13 cellular contexts compared by ENCODE assay signal in the genomic region with DNA sequence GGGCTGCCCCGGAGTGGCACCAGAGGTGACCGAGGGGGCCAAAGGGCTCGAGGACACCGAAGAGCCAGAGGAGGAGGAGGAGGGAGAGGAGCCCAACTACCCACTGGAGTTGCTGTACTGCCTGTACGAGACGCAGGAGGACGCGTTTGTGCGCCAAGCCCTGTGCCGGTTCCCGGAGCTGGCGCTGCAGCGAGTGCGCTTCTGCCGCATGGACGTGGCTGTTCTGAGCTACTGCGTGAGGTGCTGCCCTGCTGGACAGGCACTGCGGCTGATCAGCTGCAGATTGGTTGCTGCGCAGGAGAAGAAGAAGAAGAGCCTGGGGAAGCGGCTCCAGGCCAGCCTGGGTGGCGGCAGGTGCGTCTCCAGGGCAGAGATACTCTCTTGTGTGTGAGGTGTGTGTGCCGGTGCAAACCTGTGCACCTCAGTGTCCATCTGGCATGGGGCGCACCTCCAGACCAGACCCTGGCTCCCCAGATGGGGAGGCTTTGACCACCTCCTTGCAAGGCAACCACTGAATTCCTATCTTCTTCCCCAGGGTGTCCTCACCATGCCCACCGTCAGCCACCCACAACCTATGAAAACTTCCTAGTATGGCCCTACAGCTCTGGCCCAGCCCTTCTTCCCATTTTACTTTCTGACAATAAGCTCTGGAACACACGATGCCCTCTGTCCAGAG. TPM values are rescaled to one million over a fixed set of nuclear protein-coding genes. Genes with fewer than 3 reads are reported as not detected.
DNase-seq lines count a peak whose midpoint lies in the region; ATAC-seq and TF ChIP-seq lines count a peak whose summit lies in the region.
"Had no signal": no experiment of that assay in that cellular context is flagged by ENCODE, and none has a peak within 500 bp of the region (broad histone marks: within the 10 kb centered on the region; RNA-seq: fewer than 3 reads in every experiment).

No MANE protein-coding gene starts in this region.

- intact Hi-C loops in Caco-2 (cut with micrococcal nuclease; ENCODE audit: unreplicated experiment): no loop called here

- H3K4me2 ChIP-seq in BLaER1 treated with 17β-estradiol and CSF1 and Interleukin-3, amounts not matched to agents 10 nM and 100 nM: peak overlapping the region; percentile 46 to 84 (median 64)

- peaks cover 26% of the 10 kb centered on the region for H3K27me3 Mint-ChIP-seq in Caco-2 (ENCODE audit: insufficient read depth, unreplicated experiment)

- H3K36me3 Mint-ChIP-seq in Caco-2 (ENCODE audit: insufficient read depth, unreplicated experiment): peaks cover 5% of the 10 kb centered on the region

- H3K36me3 ChIP-seq in BLaER1 treated with 17β-estradiol and CSF1 and Interleukin-3, amounts not matched to agents 10 nM and 100 nM: no peaks in the 10 kb centered on the region
- no peaks in the 10 kb centered on the region for H3K36me3 ChIP-seq in Caco-2 (ENCODE audit: control insufficient read depth, insufficient read depth, low read length)
- H3K36me3 ChIP-seq in neutrophil: peaks cover 53% of the 10 kb centered on the region
- H3K36me3 ChIP-seq: heart left ventricle, thoracic aorta had no signal

- H3K9me3 ChIP-seq in BLaER1 treated with 17β-estradiol and CSF1 and Interleukin-3, amounts not matched to agents 10 nM and 100 nM (replicated peaks in 1 of 11): peaks cover 0 to 23% (median 10%) of the 10 kb centered on the region in 11 experiments; a peak in 15 of 22 replicates
- H3K9me3 ChIP-seq in Caco-2 (no peaks in the 10 kb centered on the region), neutrophil (no peaks in the 10 kb centered on the region)
- H3K9me3 ChIP-seq: heart left ventricle, psoas muscle, thoracic aorta had no signal

- no peak for ATAC-seq in GM21723 (IDR thresholded peaks at IDR 0.05; ENCODE audit: unreplicated experiment)
- no peak for ATAC-seq in HG03039 (IDR thresholded peaks at IDR 0.05; ENCODE audit: unreplicated experiment)
- ATAC-seq: heart left ventricle, psoas muscle had no signal

- no peak overlapping the region for H3K27ac ChIP-seq in BLaER1 treated with 17β-estradiol and CSF1 and Interleukin-3, amounts not matched to agents 10 nM and 100 nM
- H3K27ac ChIP-seq in coronary artery: no peak overlapping the region
- peak overlapping the region; percentile 86 for H3K27ac ChIP-seq in neutrophil
- H3K27ac ChIP-seq: heart left ventricle, psoas muscle, thoracic aorta had no signal

- POLR2A ChIA-PET in Caco-2 (lab: Charles Lee): interaction anchor here (1.3 kb wide), 1 partner anchor 75 kb away, joined by 8 read pairs; a partner anchor contains a TSS
- POLR2A ChIA-PET in GM10248 (lab: Yijun Ruan, JAX): no interaction called here

- H3K9ac ChIP-seq in BLaER1 treated with 17β-estradiol and CSF1 and Interleukin-3, amounts not matched to agents 10 nM and 100 nM: no peak overlapping the region; a peak in 1 of 22 replicates

- DNase-seq in Caco-2: peak in 1 of 2 experiments; percentile 31
- peak; percentile 67 for DNase-seq in coronary artery (ENCODE audit: low spot score)
- no peak for DNase-seq in GM10248 (ENCODE audit: extremely low spot score)
- DNase-seq in globus pallidus (ENCODE audit: low spot score): no peak

- H3K4me1 Mint-ChIP-seq in Caco-2 (ENCODE audit: low read depth, unreplicated experiment): no peaks in the 10 kb centered on the region

- H3K4me3 Mint-ChIP-seq in Caco-2 (ENCODE audit: unreplicated experiment): peak overlapping the region; percentile 67

- TF ChIP-seq CTCF in Caco-2 (IDR thresholded peaks at IDR 0.05; ENCODE audit: insufficient read depth in 1 of 2, low read depth in 1 of 2, low read length in 1 of 2, severe bottlenecking in 1 of 2, unreplicated experiment in 1 of 2) (no peak), coronary artery (IDR thresholded peaks at IDR 0.05) (no peak), neutrophil (IDR thresholded peaks at IDR 0.05) (no peak), GM10248 (IDR thresholded peaks at IDR 0.05; ENCODE audit: control extremely low read depth, extremely low read depth, low read depth, missing control alignments) (no peak)

- BruUV-seq in Caco-2 (replicated peaks; lab: Mats Ljungman, UMichigan): no TSS peak

- H4K20me1 ChIP-seq in BLaER1 treated with 17β-estradiol and CSF1 and Interleukin-3, amounts not matched to agents 10 nM and 100 nM: peaks cover 0 to 29% (median 7%) of the 10 kb centered on the region in 11 experiments; a peak in 11 of 22 replicates

- H3K9me3 Mint-ChIP-seq in Caco-2 (ENCODE audit: unreplicated experiment): no peaks in the 10 kb centered on the region
- H3K9me3 Mint-ChIP-seq: GM23338 had no signal

- H3K27me3 ChIP-seq in BLaER1 treated with 17β-estradiol and CSF1 and Interleukin-3, amounts not matched to agents 10 nM and 100 nM: peaks cover 81 to 100% (median 94%) of the 10 kb centered on the region in 11 experiments
- H3K27me3 ChIP-seq in Caco-2 (replicated peaks; ENCODE audit: control insufficient read depth, insufficient read depth, low read length): peaks cover 5% of the 10 kb centered on the region
- H3K27me3 ChIP-seq in neutrophil: peaks cover 97% of the 10 kb centered on the region

- H3K4me3 ChIP-seq in BLaER1 treated with 17β-estradiol and CSF1 and Interleukin-3, amounts not matched to agents 10 nM and 100 nM: peak overlapping the region in 2 of 10 experiments; percentile 35; a peak in 5 of 20 replicates
- H3K4me3 ChIP-seq in Caco-2 (ENCODE audit: low read depth, low read length) (peak overlapping the region; percentile 47), coronary artery (peak overlapping the region; percentile 67), neutrophil (ENCODE audit: low read depth in 1 of 2, low read length in 1 of 2) (peak overlapping the region; percentile 84)

- CTCF ChIA-PET in Caco-2 (lab: Charles Lee): interaction anchor here (0.6 to 1.6 kb wide), 5 partner anchors 9 to 74 kb away, joined by 3 to 4 read pairs (median 3); no protein-coding TSS in a partner anchor
- CTCF ChIA-PET in GM10248 (lab: Yijun Ruan, JAX): interaction anchor here (0.6 to 4.0 kb wide), 3 partner anchors 23 to 31 kb away, joined by 3 to 11 read pairs (median 3); no protein-coding TSS in a partner anchor

- H3K27ac Mint-ChIP-seq in Caco-2 (ENCODE audit: unreplicated experiment): no peak overlapping the region
- H3K27ac Mint-ChIP-seq: GM23338 had no signal

- H3K4me1 ChIP-seq in BLaER1 treated with 17β-estradiol and CSF1 and Interleukin-3, amounts not matched to agents 10 nM and 100 nM: peaks cover 33 to 53% (median 38%) of the 10 kb centered on the region in 10 experiments
- H3K4me1 ChIP-seq in Caco-2 (peaks cover 17% of the 10 kb centered on the region), neutrophil (ENCODE audit: control insufficient read depth in 1 of 2, insufficient read depth in 1 of 2, low read depth in 1 of 2, low read length in 1 of 2) (peaks cover 54 to 56% of the 10 kb centered on the region in 2 experiments)
- H3K4me1 ChIP-seq: psoas muscle had no signal

RNA-seq across cellular contexts. Expression of a gene that starts 3.4 kb away (rescaled TPM):
- total RNA-seq in Caco-2 (2022): not detected in 2 replicates

RNA-seq across cellular contexts. Expression of a gene that starts 7.3 kb away (rescaled TPM):
- total RNA-seq in Caco-2 (2022): 59.6 and 66.5 TPM in 2 replicates

RNA-seq across cellular contexts. Expression of a gene that starts 17.7 kb away (rescaled TPM):
- not detected in 2 replicates for total RNA-seq in Caco-2 (2022)
- total RNA-seq: GM23338, heart left ventricle, lower leg skin, psoas muscle, thoracic aorta had no signal

RNA-seq across cellular contexts. Expression of a gene that starts 26.0 kb away (rescaled TPM):
- total RNA-seq in Caco-2 (2022): 7.0 and 7.3 TPM in 2 replicates

RNA-seq across cellular contexts. Expression of a gene that starts 32.2 kb away (rescaled TPM):
- 3.0 and 3.2 TPM in 2 replicates for total RNA-seq in Caco-2 (2022)
